In genomic region chr15:62103431-62103830, GRCh38 we compare ENCODE assay signal across 1 cellular context.
TF ChIP-seq lines count a peak whose summit lies in the region.

No MANE protein-coding gene starts in this region.

TF ChIP-seq in GM23338, 12 proteins besides CTCF, POLR2A, EP300 and RAD21:
- TF ChIP-seq ZNF331 (CRISPR knock-in tag; IDR thresholded peaks at IDR 0.05; ENCODE audit: low read depth) = no peak
TF ChIP-seq in GM23338: peak in this region for 0.
